In the genomic region with DNA sequence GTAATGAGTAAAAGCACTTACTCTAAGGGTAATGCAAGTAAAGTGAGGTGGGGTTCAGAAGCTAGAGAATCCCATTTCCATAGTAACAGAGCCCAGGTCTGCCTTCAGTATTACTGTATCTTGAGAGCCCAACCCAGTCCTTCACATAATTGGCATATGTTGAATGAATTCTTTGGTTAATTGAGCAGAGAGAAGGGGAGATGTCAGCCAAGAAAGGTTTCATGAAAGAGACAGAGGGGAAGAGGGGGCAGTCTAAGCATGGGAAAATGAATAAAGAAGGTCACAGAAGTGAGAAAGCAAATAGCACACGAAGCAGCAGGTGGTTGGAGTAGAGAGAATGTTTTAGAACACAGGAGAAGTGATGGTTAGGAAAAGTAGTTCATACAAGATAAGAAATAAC, we compare ENCODE assay signal across 23 cellular contexts.
"Had no signal": no experiment of that assay in that cellular context is flagged by ENCODE, and none has a peak within 500 bp of the region (broad histone marks: within the 10 kb centered on the region; RNA-seq: fewer than 3 reads in every experiment).

No MANE protein-coding gene starts in this region.

- H3K36me3 Mint-ChIP-seq: activated naive CD4-positive, alpha-beta T cell treated with anti-CD3 and anti-CD28 coated beads, Interleukin-2, amount 10 ng/mL, durations not matched to agents 7 days and 5 days; immature natural killer cell; stimulated activated naive B cell treated with anti-CD40 and anti-IgM and Interleukin-4, amounts not matched to agents 10 μg/mL and 1 μg/mL and 100 μg/mL, for 72 hours had no signal

- DNase-seq: activated CD4-positive, alpha-beta T cell treated with anti-CD3 and anti-CD28 coated beads, Interleukin-2, amount 10 ng/mL, durations not matched to agents 24 days and 14 days; activated CD4-positive, CD25-positive, alpha-beta regulatory T cell; activated CD8-positive, alpha-beta memory T cell treated with anti-CD3 and anti-CD28 coated beads, Interleukin-2, amount 50 U/mL, for 4 hours; activated CD8-positive, alpha-beta T cell treated with anti-CD3 and anti-CD28 coated beads, Interleukin-2, amount 10 ng/mL, durations not matched to agents 7 days and 5 days; activated naive CD4-positive, alpha-beta T cell treated with anti-CD3 and anti-CD28 coated beads, Interleukin-2, amount 10 ng/mL, durations not matched to agents 7 days and 5 days; activated naive CD8-positive, alpha-beta T cell treated with anti-CD3 and anti-CD28 coated beads, Interleukin-2, amount 50 U/mL, for 24 hours; activated T-cell treated with anti-CD3 and anti-CD28 coated beads, Interleukin-2, amount 50 U/mL, for 4 hours; anterior cingulate cortex; brain microvascular endothelial cell; central memory CD4-positive, alpha-beta T cell; dorsolateral prefrontal cortex; immature natural killer cell; kidney glomerular epithelial cell; left ventricle myocardium inferior; mammary epithelial cell; midbrain; nucleus accumbens; posterior cingulate gyrus; spleen; stimulated activated naive B cell treated with anti-CD40 and anti-IgM and Interleukin-4, amounts not matched to agents 10 μg/mL and 1 μg/mL and 100 μg/mL, for 72 hours; substantia nigra; tibial artery had no signal

- H3K4me3 Mint-ChIP-seq: activated CD4-positive, alpha-beta T cell treated with anti-CD3 and anti-CD28 coated beads, Interleukin-2, amount 10 ng/mL, durations not matched to agents 24 days and 14 days; activated CD8-positive, alpha-beta T cell treated with anti-CD3 and anti-CD28 coated beads, Interleukin-2, amount 10 ng/mL, durations not matched to agents 7 days and 5 days; activated naive CD4-positive, alpha-beta T cell treated with anti-CD3 and anti-CD28 coated beads, Interleukin-2, amount 10 ng/mL, durations not matched to agents 7 days and 5 days; activated naive CD8-positive, alpha-beta T cell treated with anti-CD3 and anti-CD28 coated beads, Interleukin-2, amount 50 U/mL, for 24 hours; activated T-cell treated with anti-CD3 and anti-CD28 coated beads, Interleukin-2, amount 50 U/mL, for 4 hours; immature natural killer cell; nephron; stimulated activated naive B cell treated with anti-CD40 and anti-IgM and Interleukin-4, amounts not matched to agents 10 μg/mL and 1 μg/mL and 100 μg/mL, for 72 hours had no signal

- H3K27me3 Mint-ChIP-seq: activated CD4-positive, alpha-beta T cell treated with anti-CD3 and anti-CD28 coated beads, Interleukin-2, amount 10 ng/mL, durations not matched to agents 24 days and 14 days; activated naive CD4-positive, alpha-beta T cell treated with anti-CD3 and anti-CD28 coated beads, Interleukin-2, amount 10 ng/mL, durations not matched to agents 7 days and 5 days; activated naive CD8-positive, alpha-beta T cell treated with anti-CD3 and anti-CD28 coated beads, Interleukin-2, amount 50 U/mL, for 24 hours; stimulated activated naive B cell treated with anti-CD40 and anti-IgM and Interleukin-4, amounts not matched to agents 10 μg/mL and 1 μg/mL and 100 μg/mL, for 72 hours had no signal

- H3K9me3 Mint-ChIP-seq: activated CD4-positive, alpha-beta T cell treated with anti-CD3 and anti-CD28 coated beads, Interleukin-2, amount 10 ng/mL, durations not matched to agents 24 days and 14 days; activated naive CD4-positive, alpha-beta T cell treated with anti-CD3 and anti-CD28 coated beads, Interleukin-2, amount 10 ng/mL, durations not matched to agents 7 days and 5 days; activated naive CD8-positive, alpha-beta T cell treated with anti-CD3 and anti-CD28 coated beads, Interleukin-2, amount 50 U/mL, for 24 hours; nephron had no signal

- H3K27ac Mint-ChIP-seq: activated CD4-positive, alpha-beta T cell treated with anti-CD3 and anti-CD28 coated beads, Interleukin-2, amount 10 ng/mL, durations not matched to agents 24 days and 14 days; activated CD8-positive, alpha-beta T cell treated with anti-CD3 and anti-CD28 coated beads, Interleukin-2, amount 10 ng/mL, durations not matched to agents 7 days and 5 days; activated naive CD4-positive, alpha-beta T cell treated with anti-CD3 and anti-CD28 coated beads, Interleukin-2, amount 10 ng/mL, durations not matched to agents 7 days and 5 days; activated naive CD8-positive, alpha-beta T cell treated with anti-CD3 and anti-CD28 coated beads, Interleukin-2, amount 50 U/mL, for 24 hours; immature natural killer cell; nephron; stimulated activated naive B cell treated with anti-CD40 and anti-IgM and Interleukin-4, amounts not matched to agents 10 μg/mL and 1 μg/mL and 100 μg/mL, for 72 hours had no signal

- H3K4me1 Mint-ChIP-seq: activated CD4-positive, alpha-beta T cell treated with anti-CD3 and anti-CD28 coated beads, Interleukin-2, amount 10 ng/mL, durations not matched to agents 24 days and 14 days; activated naive CD4-positive, alpha-beta T cell treated with anti-CD3 and anti-CD28 coated beads, Interleukin-2, amount 10 ng/mL, durations not matched to agents 7 days and 5 days; activated naive CD8-positive, alpha-beta T cell treated with anti-CD3 and anti-CD28 coated beads, Interleukin-2, amount 50 U/mL, for 24 hours; immature natural killer cell; nephron; stimulated activated naive B cell treated with anti-CD40 and anti-IgM and Interleukin-4, amounts not matched to agents 10 μg/mL and 1 μg/mL and 100 μg/mL, for 72 hours had no signal

- ATAC-seq: activated CD8-positive, alpha-beta T cell treated with anti-CD3 and anti-CD28 coated beads, Interleukin-2, amount 10 ng/mL, durations not matched to agents 7 days and 5 days; activated naive CD8-positive, alpha-beta T cell treated with anti-CD3 and anti-CD28 coated beads, Interleukin-2, amount 50 U/mL, for 24 hours; activated T-cell treated with anti-CD3 and anti-CD28 coated beads, Interleukin-2, amount 50 U/mL, for 4 hours; stimulated activated naive B cell treated with anti-CD40 and anti-IgM and Interleukin-4, amounts not matched to agents 10 μg/mL and 1 μg/mL and 100 μg/mL, for 72 hours had no signal
